ENCODE assay signal across 21 cellular contexts in genomic region chr17:58508341-58509067, GRCh38. TPM values are rescaled to one million over a fixed set of nuclear protein-coding genes. Genes with fewer than 3 reads are reported as not detected.
A peak's percentile ranks its signal among the peaks of the same experiment; 100 is the strongest.
DNase-seq lines count a peak whose midpoint lies in the region; ATAC-seq, FAIRE-seq and TF ChIP-seq lines count a peak whose summit lies in the region.
"Had no signal": no experiment of that assay in that cellular context is flagged by ENCODE, and none has a peak within 500 bp of the region (broad histone marks: within the 10 kb centered on the region; RNA-seq: fewer than 3 reads in every experiment).

No MANE protein-coding gene starts in this region.

- H3K36me3 Mint-ChIP-seq in IgD-negative memory B cell, result peaks cover 21% of the 10 kb centered on the region

- H4K20me1 ChIP-seq in HepG2 (ENCODE audit: insufficient read depth, low read length), result no peaks in the 10 kb centered on the region; the same call in 1 of the 2 replicates

- H3K9me3 ChIP-seq in HepG2 (ENCODE audit: low read length) (no peaks in the 10 kb centered on the region), sigmoid colon (no peaks in the 10 kb centered on the region), left lung (no peaks in the 10 kb centered on the region)

- POLR2A ChIA-PET in HepG2 (lab: Yijun Ruan, JAX), result interaction anchor here (1.5 kb wide), 1 partner anchor 10 kb away, joined by 3 read pairs; no protein-coding TSS in a partner anchor

- no peak overlapping the region for H3K4me3 Mint-ChIP-seq in IgD-negative memory B cell

- BruUV-seq in HepG2 (replicated peaks; lab: Mats Ljungman, UMichigan), result no TSS peak

- H3K79me2 ChIP-seq in HepG2 (ENCODE audit: insufficient read depth, low read length), result peaks cover 9% of the 10 kb centered on the region

- H3K27me3 Mint-ChIP-seq in IgD-negative memory B cell, result no peaks in the 10 kb centered on the region

- peak overlapping the region; percentile 40 to 88 (median 71) for H3K27ac Mint-ChIP-seq in IgD-negative memory B cell

- TF ChIP-seq POLR2A in HepG2 (IDR thresholded peaks at IDR 0.05; ENCODE audit: insufficient read depth in 1 of 2, low read depth in 2 of 2, low read length in 2 of 2) (no peak), sigmoid colon (IDR thresholded peaks at IDR 0.05) (no peak)

- H3K4me1 ChIP-seq in HepG2 (ENCODE audit: insufficient read depth, low read length) (peaks cover 36% of the 10 kb centered on the region), sigmoid colon (peaks cover 0 to 6% (median 4%) of the 10 kb centered on the region in 4 donors), left lung (peaks cover 6 to 49% of the 10 kb centered on the region in 2 donors)

- TF ChIP-seq EP300 in HepG2 (IDR thresholded peaks at IDR 0.05; ENCODE audit: low read depth in 2 of 2, low read length in 2 of 2) (no peak), HepG2 (CRISPR knock-in tag; IDR thresholded peaks at IDR 0.05; ENCODE audit: borderline replicate concordance) (no peak), sigmoid colon (IDR thresholded peaks at IDR 0.05) (no peak)

- no peak overlapping the region for H3K4me3 ChIP-seq in HepG2 (replicated peaks in 1 of 3; ENCODE audit: insufficient read depth in 1 of 3, low read depth in 2 of 3, low read length in 3 of 3)
- no peak overlapping the region for H3K4me3 ChIP-seq in sigmoid colon
- no peak overlapping the region for H3K4me3 ChIP-seq in left lung

- peaks cover 49 to 96% of the 10 kb centered on the region in 2 experiments for H3K36me3 ChIP-seq in HepG2 (replicated peaks in 1 of 2; ENCODE audit: control insufficient read depth in 1 of 2, insufficient read depth in 2 of 2, low read length in 2 of 2)
- peaks cover 32 to 94% (median 71%) of the 10 kb centered on the region in 4 donors for H3K36me3 ChIP-seq in sigmoid colon
- peaks cover 0 to 94% of the 10 kb centered on the region in 2 donors for H3K36me3 ChIP-seq in left lung

- in situ Hi-C loops in HepG2 (cut with HindIII; ENCODE audit: extremely low pct_ligation_motif_present, low pct_unique_long_range_greater_than_20kb), result loop anchor here (10.0 kb wide), 1 partner anchor 64 kb away; no protein-coding TSS in a partner anchor

- no peak for TF ChIP-seq RAD21 in HepG2 (CRISPR knock-in tag; IDR thresholded peaks at IDR 0.05)

- WGBS in HepG2 (ENCODE audit: low lambda C conversion rate), result 94% methylated on average over 10 of the region's 10 CpGs
- 89 to 91% methylated on average over 10 of the region's 10 CpGs for WGBS in sigmoid colon, 2 donors

- intact Hi-C loops in HepG2 (cut with micrococcal nuclease; ENCODE audit: unreplicated experiment) (no loop called here), sigmoid colon (cut with DNase I) (no loop called here), left lung (cut with DNase I) (no loop called here)

- DNase-seq in activated effector memory CD4-positive, alpha-beta T cell treated with anti-CD3 and anti-CD28 coated beads, Interleukin-2, amount 50 U/mL, for 16 hours, result peak; percentile 48
- no peak for DNase-seq in activated effector memory CD4-positive, alpha-beta T cell treated with Interleukin-2 at 50 U/mL for 16 hours
- DNase-seq in HepG2 (ENCODE audit: low spot score), result no peak
- DNase-seq in sigmoid colon, result peak; percentile 40
- DNase-seq in left lung, result no peak
- no peak for DNase-seq in central memory CD4-positive, alpha-beta T cell
- DNase-seq: DMS79, NCI-H1417 treated with DMSO at 0.1 percent for 48 hours, NCI-H187 treated with DMSO at 0.1 percent for 48 hours, NCI-H2227 treated with DMSO at 0.1 percent for 48 hours, NCI-H510A treated with DMSO at 0.1 percent for 48 hours, NCI-H774, SHP77 had no signal

- peak overlapping the region; percentile 12; the same call in 1 of the 2 replicates for H3K9ac ChIP-seq in HepG2 (ENCODE audit: insufficient read depth, low read depth, low read length)

- TF ChIP-seq CTCF in HepG2 (CRISPR knock-in tag; IDR thresholded peaks at IDR 0.05), result no peak
- no peak for TF ChIP-seq CTCF in sigmoid colon (IDR thresholded peaks at IDR 0.05)
- TF ChIP-seq CTCF in left lung (IDR thresholded peaks at IDR 0.05), result no peak

- H3K27me3 ChIP-seq in HepG2 (ENCODE audit: control insufficient read depth in 1 of 2, insufficient read depth in 2 of 2, low read length in 2 of 2), result no peaks in the 10 kb centered on the region
- no peaks in the 10 kb centered on the region for H3K27me3 ChIP-seq in sigmoid colon
- no peaks in the 10 kb centered on the region for H3K27me3 ChIP-seq in left lung

- no peaks in the 10 kb centered on the region for H3K9me3 Mint-ChIP-seq in IgD-negative memory B cell

- H3K27ac ChIP-seq in HepG2 (ENCODE audit: extremely low read length, insufficient read depth, low read length) (peak overlapping the region; percentile 46), sigmoid colon (no peak overlapping the region), left lung (no peak overlapping the region)
- H3K27ac ChIP-seq: C4-2B had no signal

- peaks cover 17 to 38% (median 24%) of the 10 kb centered on the region in 3 donors for H3K4me1 Mint-ChIP-seq in IgD-negative memory B cell

- CTCF ChIA-PET in HepG2 (lab: Yijun Ruan, JAX; ENCODE audit: low intra/inter-chr PET ratio, low total read pairs), result interaction anchor here (0.8 kb wide), 1 partner anchor 10 kb away, joined by 3 read pairs; no protein-coding TSS in a partner anchor

- ATAC-seq in HepG2 (no peak), left lung (no peak), HG02798 (IDR thresholded peaks at IDR 0.05; ENCODE audit: poor library complexity, unreplicated experiment) (no peak)

- no peak overlapping the region for H2AFZ ChIP-seq in HepG2 (ENCODE audit: low read length)

- no peak overlapping the region for H3K4me2 ChIP-seq in HepG2 (ENCODE audit: low read depth, low read length)

- FAIRE-seq in HepG2 (lab: Jason Lieb, UNC), result no peak
- FAIRE-seq: D721Med had no signal

TF ChIP-seq in HepG2, 621 proteins besides CTCF, POLR2A, EP300 and RAD21 (continues in another document):
- TF ChIP-seq SNAPC2 (CRISPR knock-in tag; IDR thresholded peaks at IDR 0.05), result no peak
- TF ChIP-seq FOXC1 (CRISPR knock-in tag; IDR thresholded peaks at IDR 0.05; ENCODE audit: borderline replicate concordance), result no peak

RNA-seq across cellular contexts. Expression of gene MTMR4, which starts 5.9 kb away (rescaled TPM):
- 37.0 TPM for polyA plus RNA-seq in IgD-negative memory B cell
- total RNA-seq in HepG2 (2016; rRNA removed; fragmentation: Illumina TruSeq; extraction: Trizol), result 62.5 and 67.7 TPM in 2 replicates
- total RNA-seq in HepG2 (2016; cell fraction: cytosol; rRNA removed; fragmentation: Illumina TruSeq; extraction: Trizol; ENCODE audit: low read depth), result 6.9 and 7.8 TPM in 2 replicates
- 61.5 and 62.9 TPM in 2 replicates for total RNA-seq in HepG2 (2016; cell fraction: insoluble cytoplasmic fraction; rRNA removed; fragmentation: Illumina TruSeq; extraction: Trizol)
- total RNA-seq in HepG2 (2016; cell fraction: membrane; rRNA removed; fragmentation: Illumina TruSeq; extraction: Trizol), result 27.9 and 28.2 TPM in 2 replicates
- 54.7 and 66.1 TPM in 2 replicates for total RNA-seq in HepG2 (2016; cell fraction: nucleus; rRNA removed; fragmentation: Illumina TruSeq; extraction: Trizol)
- polyA plus RNA-seq in HepG2 (2011; rRNA removed), result 50.0 and 65.1 TPM in 2 replicates
- 31.7 and 35.5 TPM in 2 replicates for polyA plus RNA-seq in HepG2 (2011; cell fraction: cytosol; rRNA removed)
- polyA plus RNA-seq in HepG2 (2011; cell fraction: nucleus; rRNA removed), result 74.1 and 81.5 TPM in 2 replicates
- 31.8 and 52.5 TPM in 2 replicates for polyA plus RNA-seq in HepG2 (2012)
- 1.6 and 1.8 TPM in 2 replicates for polyA plus RNA-seq in HepG2 (2016; cell fraction: cytosol; fragmentation: Illumina TruSeq; extraction: Trizol; ENCODE audit: low read depth)
- polyA plus RNA-seq in HepG2 (2016; cell fraction: insoluble cytoplasmic fraction; fragmentation: Illumina TruSeq; extraction: Trizol; ENCODE audit: low read depth), result 34.7 and 37.2 TPM in 2 replicates
- polyA plus RNA-seq in HepG2 (2016; cell fraction: membrane; fragmentation: Illumina TruSeq; extraction: Trizol; ENCODE audit: low read depth), result 7.7 and 8.4 TPM in 2 replicates
- 96.4 and 106 TPM in 2 replicates for polyA plus RNA-seq in HepG2 (2016; cell fraction: nucleus; fragmentation: Illumina TruSeq; extraction: Trizol; ENCODE audit: insufficient read depth, low read depth)
- polyA minus RNA-seq in HepG2 (2011; rRNA and poly(A)+ RNA removed; ENCODE audit: low replicate concordance), result 196 and 302 TPM in 2 replicates
- polyA minus RNA-seq in HepG2 (2011; cell fraction: cytosol; rRNA and poly(A)+ RNA removed), result 39.7 and 42.2 TPM in 2 replicates
- polyA minus RNA-seq in HepG2 (2011; cell fraction: nucleus; rRNA and poly(A)+ RNA removed), result 68.5 and 69.2 TPM in 2 replicates
- total RNA-seq in sigmoid colon, result 10 to 100 TPM; 18.6 to 28.5 (median 25.3) TPM
- 10 to 100 TPM in 1 of 3 donors, 1 to 10 TPM in 2; 6.0 to 22.6 (median 9.2) TPM for polyA plus RNA-seq in sigmoid colon
- 10 to 100 TPM; 33.6 to 43.4 TPM for total RNA-seq in left lung

RNA-seq across cellular contexts. Expression of gene HSF5, which starts 20.3 kb away (rescaled TPM):
- polyA plus RNA-seq in IgD-negative memory B cell, result 1.6 TPM
- total RNA-seq in HepG2 (2016; rRNA removed; fragmentation: Illumina TruSeq; extraction: Trizol), result not detected in 2 replicates
- total RNA-seq in HepG2 (2016; cell fraction: cytosol; rRNA removed; fragmentation: Illumina TruSeq; extraction: Trizol; ENCODE audit: low read depth), result not detected in 2 replicates
- not detected in 2 replicates for total RNA-seq in HepG2 (2016; cell fraction: insoluble cytoplasmic fraction; rRNA removed; fragmentation: Illumina TruSeq; extraction: Trizol)
- 0.03 and 0.06 TPM in 2 replicates for total RNA-seq in HepG2 (2016; cell fraction: membrane; rRNA removed; fragmentation: Illumina TruSeq; extraction: Trizol)
- total RNA-seq in HepG2 (2016; cell fraction: nucleus; rRNA removed; fragmentation: Illumina TruSeq; extraction: Trizol), result not detected in 2 replicates
- polyA plus RNA-seq in HepG2 (2011; rRNA removed), result not detected in 2 replicates
- polyA plus RNA-seq in HepG2 (2011; cell fraction: cytosol; rRNA removed), result not detected in 2 replicates
- 0.03 TPM in 1 of 2 replicates, not detected in the other for polyA plus RNA-seq in HepG2 (2011; cell fraction: nucleus; rRNA removed)
- polyA plus RNA-seq in HepG2 (2012), result not detected in 2 replicates
- polyA plus RNA-seq in HepG2 (2016; cell fraction: cytosol; fragmentation: Illumina TruSeq; extraction: Trizol; ENCODE audit: low read depth), result not detected in 2 replicates
- polyA plus RNA-seq in HepG2 (2016; cell fraction: insoluble cytoplasmic fraction; fragmentation: Illumina TruSeq; extraction: Trizol; ENCODE audit: low read depth), result not detected in 2 replicates
- not detected in 2 replicates for polyA plus RNA-seq in HepG2 (2016; cell fraction: membrane; fragmentation: Illumina TruSeq; extraction: Trizol; ENCODE audit: low read depth)
- not detected in 2 replicates for polyA plus RNA-seq in HepG2 (2016; cell fraction: nucleus; fragmentation: Illumina TruSeq; extraction: Trizol; ENCODE audit: insufficient read depth, low read depth)
- polyA minus RNA-seq in HepG2 (2011; rRNA and poly(A)+ RNA removed; ENCODE audit: low replicate concordance), result 0.06 TPM in 1 of 2 replicates, not detected in the other
- polyA minus RNA-seq in HepG2 (2011; cell fraction: cytosol; rRNA and poly(A)+ RNA removed), result not detected in 2 replicates
- polyA minus RNA-seq in HepG2 (2011; cell fraction: nucleus; rRNA and poly(A)+ RNA removed), result 0.13 TPM in 1 of 2 replicates, not detected in the other
- under 1 TPM in 1 of 4 donors, not detected in 3; under 0.01 TPM for total RNA-seq in sigmoid colon
- polyA plus RNA-seq in sigmoid colon, result under 1 TPM in 1 of 3 donors, not detected in 2; 0.29 TPM
- under 1 TPM; 0.08 to 0.15 TPM for total RNA-seq in left lung
- total RNA-seq: A172, H4, M059J, RPMI7951 had no signal

Comparison
In these comparisons a context has a peak if more than half of its experiments do, and no peak if none do; other contexts are left out.
1. DNase-seq: peak in activated effector memory CD4-positive, alpha-beta T cell treated with anti-CD3 and anti-CD28 coated beads, Interleukin-2, amount 50 U/mL, for 16 hours (single experiment) and sigmoid colon (single experiment); none in activated effector memory CD4-positive, alpha-beta T cell treated with Interleukin-2 at 50 U/mL for 16 hours (single experiment), HepG2 (single experiment), left lung (0 of 2) and central memory CD4-positive, alpha-beta T cell (single experiment).